ENCODE assay signal across 1 cellular context in genomic region chr17:10384175-10384574, GRCh38.
A peak's percentile ranks its signal among the peaks of the same experiment; 100 is the strongest.
TF ChIP-seq lines count a peak whose summit lies in the region.

No MANE protein-coding gene starts in this region.

TF ChIP-seq in H1, 55 proteins besides CTCF, POLR2A, EP300 and RAD21:
- TF ChIP-seq SIN3A (conservative IDR thresholded peaks at IDR 0.05 in 1 of 2, IDR thresholded peaks at IDR 0.05 in 1 of 2; ENCODE audit: low read depth in 1 of 2, low read length in 2 of 2) (peak; percentile 92 to 94), EZH2 (IDR thresholded peaks at IDR 0.05; ENCODE audit: low read depth, low read length, severe bottlenecking) (no peak), ZNF274 (IDR thresholded peaks at IDR 0.05; ENCODE audit: borderline replicate concordance, extremely low read depth, low read length) (no peak), TAF1 (IDR thresholded peaks at IDR 0.05; ENCODE audit: low read depth, low read length) (no peak), NANOG (IDR thresholded peaks at IDR 0.05; ENCODE audit: insufficient read depth, low read depth, low read length, poor library complexity, severe bottlenecking) (no peak), BRCA1 (IDR thresholded peaks at IDR 0.05; ENCODE audit: low read depth, low read length) (no peak), KDM1A (IDR thresholded peaks at IDR 0.05; ENCODE audit: borderline replicate concordance, low read length) (no peak), TEAD4 (IDR thresholded peaks at IDR 0.05; ENCODE audit: low read depth, low read length) (peak; percentile 73)
